ENCODE assay signal across 8 cellular contexts in the genomic region with DNA sequence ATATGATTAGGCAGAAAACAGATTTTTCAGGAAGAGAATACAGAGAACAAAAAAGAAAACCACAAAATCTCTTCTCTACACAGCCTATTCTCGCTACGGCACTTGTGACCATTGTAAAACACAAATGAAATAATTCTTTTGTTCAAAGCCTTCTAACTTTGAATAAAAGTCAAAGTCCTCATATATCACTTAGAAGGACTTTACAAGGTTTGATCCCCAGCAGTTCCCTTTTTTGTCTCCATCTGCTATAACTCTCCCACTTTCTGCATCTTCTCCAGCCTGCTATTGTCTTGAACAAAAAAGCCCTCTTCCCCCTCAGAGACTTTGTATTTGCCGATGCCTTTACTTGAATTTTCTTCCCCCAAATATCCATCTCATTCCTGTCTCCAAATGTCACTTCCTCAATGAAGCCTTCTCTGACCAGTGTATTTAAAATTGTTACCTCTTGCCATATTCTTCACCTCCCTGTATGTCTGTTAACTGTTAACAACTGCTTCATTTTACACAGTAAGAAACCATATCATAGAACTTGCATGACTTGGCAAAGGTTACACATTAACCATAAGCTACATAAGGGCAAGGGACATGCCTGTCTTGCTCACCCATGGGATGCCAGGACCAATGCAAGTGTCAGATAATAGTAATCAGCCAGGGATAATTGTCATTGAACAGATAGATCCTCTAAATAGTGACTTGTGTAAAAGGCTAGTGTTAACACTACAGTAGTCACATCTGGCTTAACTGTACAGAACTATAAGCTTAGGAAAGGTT.
DNase-seq lines count a peak whose midpoint lies in the region; ATAC-seq, FAIRE-seq and TF ChIP-seq lines count a peak whose summit lies in the region.

No MANE protein-coding gene starts in this region.

- CTCF ChIA-PET in CD4-positive, alpha-beta T cell (lab: Charles Lee): no interaction called here
- CTCF ChIA-PET in activated CD8-positive, alpha-beta T cell treated with anti-CD3 and anti-CD28 coated beads for 36 hours (lab: Charles Lee): no interaction called here

- H3K36me3 ChIP-seq in lower lobe of right lung (peaks cover 8% of the 10 kb centered on the region), left lung (peaks cover 0 to 15% of the 10 kb centered on the region in 2 donors)

- H3K4me3 ChIP-seq in lower lobe of right lung (no peak overlapping the region), left lung (no peak overlapping the region)

- peak overlapping the region; percentile 94 for H3K27ac Mint-ChIP-seq in CD4-positive, alpha-beta T cell
- H3K27ac Mint-ChIP-seq in activated CD8-positive, alpha-beta T cell treated with anti-CD3 and anti-CD28 coated beads for 36 hours: peak overlapping the region; percentile 92

- ATAC-seq in CD4-positive, alpha-beta T cell (ENCODE audit: poor library complexity): no peak
- ATAC-seq in GM21825 (IDR thresholded peaks at IDR 0.05; ENCODE audit: unreplicated experiment) (peak; percentile 81), lower lobe of right lung (no peak), HG03520 (IDR thresholded peaks at IDR 0.05; ENCODE audit: unreplicated experiment) (no peak), left lung (no peak)
- ATAC-seq in activated CD8-positive, alpha-beta T cell treated with anti-CD3 and anti-CD28 coated beads for 36 hours: peak; percentile 64

- no peaks in the 10 kb centered on the region for H3K27me3 Mint-ChIP-seq in CD4-positive, alpha-beta T cell
- H3K27me3 Mint-ChIP-seq in activated CD8-positive, alpha-beta T cell treated with anti-CD3 and anti-CD28 coated beads for 36 hours: no peaks in the 10 kb centered on the region

- no peak for TF ChIP-seq CTCF in CD4-positive, alpha-beta T cell (IDR thresholded peaks at IDR 0.05)
- TF ChIP-seq CTCF in activated CD8-positive, alpha-beta T cell treated with anti-CD3 and anti-CD28 coated beads for 36 hours (IDR thresholded peaks at IDR 0.05): no peak
- TF ChIP-seq CTCF in lower lobe of right lung (IDR thresholded peaks at IDR 0.05): no peak
- TF ChIP-seq CTCF in left lung (IDR thresholded peaks at IDR 0.05): no peak
- no peak for TF ChIP-seq CTCF in D721Med (IDR thresholded peaks at IDR 0.05; ENCODE audit: insufficient read depth, missing control alignments)

- H3K36me3 Mint-ChIP-seq in CD4-positive, alpha-beta T cell (ENCODE audit: low read depth): peaks cover 56% of the 10 kb centered on the region
- H3K36me3 Mint-ChIP-seq in activated CD8-positive, alpha-beta T cell treated with anti-CD3 and anti-CD28 coated beads for 36 hours (ENCODE audit: low read depth): peaks cover 68% of the 10 kb centered on the region

- peak overlapping the region; percentile 49 for H3K4me3 Mint-ChIP-seq in CD4-positive, alpha-beta T cell
- H3K4me3 Mint-ChIP-seq in activated CD8-positive, alpha-beta T cell treated with anti-CD3 and anti-CD28 coated beads for 36 hours: peak overlapping the region; percentile 64

- H3K4me1 Mint-ChIP-seq in CD4-positive, alpha-beta T cell (ENCODE audit: low read depth): peaks cover 77% of the 10 kb centered on the region
- H3K4me1 Mint-ChIP-seq in activated CD8-positive, alpha-beta T cell treated with anti-CD3 and anti-CD28 coated beads for 36 hours (ENCODE audit: low read depth): peaks cover 72% of the 10 kb centered on the region

- FAIRE-seq in D721Med (lab: Jason Lieb, UNC): no peak

- H3K4me1 ChIP-seq in lower lobe of right lung (peaks cover 16% of the 10 kb centered on the region), left lung (peaks cover 0 to 14% of the 10 kb centered on the region in 2 donors)

- DNase-seq in CD4-positive, alpha-beta T cell: no peak
- no peak for DNase-seq in activated CD8-positive, alpha-beta T cell treated with anti-CD3 and anti-CD28 coated beads for 36 hours
- DNase-seq in lower lobe of right lung (no peak), germinal center (ENCODE audit: low spot score) (no peak), left lung (no peak), D721Med (ENCODE audit: insufficient read length, low spot score) (no peak)

- no peaks in the 10 kb centered on the region for H3K27me3 ChIP-seq in CD4-positive, alpha-beta T cell (ENCODE audit: control insufficient read depth, insufficient read depth, low read length)
- H3K27me3 ChIP-seq in lower lobe of right lung (ENCODE audit: low read depth) (no peaks in the 10 kb centered on the region), left lung (no peaks in the 10 kb centered on the region)

- H3K9me3 Mint-ChIP-seq in CD4-positive, alpha-beta T cell: peaks cover 3% of the 10 kb centered on the region
- H3K9me3 Mint-ChIP-seq in activated CD8-positive, alpha-beta T cell treated with anti-CD3 and anti-CD28 coated beads for 36 hours: peaks cover 8% of the 10 kb centered on the region

- POLR2A ChIA-PET in CD4-positive, alpha-beta T cell (lab: Charles Lee): no interaction called here
- POLR2A ChIA-PET in activated CD8-positive, alpha-beta T cell treated with anti-CD3 and anti-CD28 coated beads for 36 hours (lab: Charles Lee): interaction anchor here (0.8 to 1.3 kb wide), 4 partner anchors 10 to 121 kb away, joined by 3 to 4 read pairs (median 4); no protein-coding TSS in a partner anchor

- no peak overlapping the region for H3K27ac ChIP-seq in CD4-positive, alpha-beta T cell (ENCODE audit: low read depth, low read length)
- H3K27ac ChIP-seq in lower lobe of right lung: peak overlapping the region; percentile 9
- H3K27ac ChIP-seq in left lung: peak overlapping the region in 1 of 2 donors; percentile 21

- intact Hi-C loops in CD4-positive, alpha-beta T cell (cut with DNase I, micrococcal nuclease): loop anchor here (2.0 to 5.0 kb wide), 4 partner anchors 39 to 121 kb away; a partner anchor contains a TSS
- intact Hi-C loops in activated CD8-positive, alpha-beta T cell treated with anti-CD3 and anti-CD28 coated beads for 36 hours (cut with micrococcal nuclease): no loop called here
- intact Hi-C loops in lower lobe of right lung (cut with DNase I): no loop called here
- intact Hi-C loops in left lung (cut with DNase I): no loop called here

- no peaks in the 10 kb centered on the region for H3K9me3 ChIP-seq in CD4-positive, alpha-beta T cell (ENCODE audit: control insufficient read depth, low read length)
- H3K9me3 ChIP-seq in lower lobe of right lung (no peaks in the 10 kb centered on the region), left lung (no peaks in the 10 kb centered on the region)

Comparison
In these comparisons a context has a peak if more than half of its experiments do, and no peak if none do; other contexts are left out.
1. ATAC-seq: peak in GM21825 (single experiment) and activated CD8-positive, alpha-beta T cell treated with anti-CD3 and anti-CD28 coated beads for 36 hours (single experiment); none in CD4-positive, alpha-beta T cell (single experiment), lower lobe of right lung (0 of 2), HG03520 (single experiment) and left lung (single experiment).
2. intact Hi-C loops: an anchor here in CD4-positive, alpha-beta T cell (2.0 to 5.0 kb wide); none called in activated CD8-positive, alpha-beta T cell treated with anti-CD3 and anti-CD28 coated beads for 36 hours, lower lobe of right lung and left lung.